1 cellular context compared by ENCODE assay signal in the genomic region with DNA sequence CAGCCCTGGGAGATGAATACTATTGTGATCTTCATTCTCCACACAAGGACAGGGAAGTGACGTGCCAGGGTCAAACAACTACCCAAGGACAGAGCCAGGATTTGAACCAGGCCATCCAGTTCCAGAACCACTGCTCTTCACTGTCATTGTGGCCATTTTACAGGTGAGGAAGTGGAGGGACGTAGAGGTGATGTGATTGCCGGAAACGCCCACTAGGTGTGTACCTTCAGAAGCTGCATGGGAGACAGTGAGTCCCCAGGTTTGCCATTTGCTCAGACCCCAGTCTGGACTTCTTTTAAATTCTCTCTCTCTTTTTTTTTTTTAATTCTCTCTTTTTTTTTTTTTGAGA.
TF ChIP-seq lines count a peak whose summit lies in the region.

No MANE protein-coding gene starts in this region.

TF ChIP-seq in H1, 55 proteins besides CTCF, POLR2A, EP300 and RAD21:
- TF ChIP-seq SP1 (IDR thresholded peaks at IDR 0.05; ENCODE audit: low read depth, low read length) (no peak), KDM1A (IDR thresholded peaks at IDR 0.05; ENCODE audit: borderline replicate concordance, low read length) (peak; percentile 64; the same call in 1 of the 2 replicates)
